Comparison of ENCODE assay signal across 8 cellular contexts in the genomic region with DNA sequence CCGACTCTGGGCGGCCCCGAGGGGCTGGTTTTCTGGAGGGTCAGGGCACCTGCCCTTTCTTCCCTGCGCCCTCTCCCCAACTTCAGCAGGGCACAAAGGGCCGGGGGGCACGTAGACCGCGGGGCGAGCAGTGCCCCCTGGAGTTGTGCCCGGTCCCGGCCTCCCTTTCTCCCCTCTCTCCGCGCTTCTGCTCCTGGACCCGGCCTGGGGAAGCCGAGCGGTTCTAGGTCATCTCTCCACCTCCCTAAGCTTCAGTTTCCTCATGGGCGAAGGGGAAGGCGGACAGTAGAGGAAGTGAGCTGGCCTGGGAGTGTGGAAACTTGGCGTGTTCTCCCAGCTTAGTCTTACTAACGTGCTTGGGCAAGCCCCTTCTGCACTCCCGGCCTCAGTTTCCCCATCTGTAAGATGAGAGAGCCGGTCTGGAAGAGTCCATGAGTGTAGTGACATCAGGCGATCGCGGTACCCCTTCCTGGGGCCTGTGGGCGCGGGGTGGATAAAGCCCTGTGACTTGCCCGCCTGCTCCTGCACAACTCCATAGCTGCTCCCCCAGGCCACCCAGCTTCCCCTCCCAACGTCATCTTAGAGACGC.
DNase-seq lines count a peak whose midpoint lies in the region; ATAC-seq, FAIRE-seq and TF ChIP-seq lines count a peak whose summit lies in the region.

No MANE protein-coding gene starts in this region.

- POLR2A ChIA-PET in A549 (lab: Yijun Ruan, JAX): interaction anchor here (0.9 to 1.9 kb wide), 3 partner anchors 33 to 159 kb away, joined by 4 to 8 read pairs (median 6); a partner anchor contains a TSS

- H3K27ac ChIP-seq in A549 (peak overlapping the region; percentile 78 to 93), duodenal mucosa (ENCODE audit: low read depth, low read length) (no peak overlapping the region)

- H3K4me2 ChIP-seq in A549: peak overlapping the region; percentile 97

- H3K9me3 ChIP-seq in A549: no peaks in the 10 kb centered on the region
- no peaks in the 10 kb centered on the region for H3K9me3 ChIP-seq in duodenal mucosa (ENCODE audit: control insufficient read depth in 1 of 2, low read length in 2 of 2)
- no peaks in the 10 kb centered on the region for H3K9me3 ChIP-seq in mucosa of stomach (ENCODE audit: control insufficient read depth, low read length)

- peak; percentile 15 to 16 for DNase-seq in A549 (ENCODE audit: low read depth in 1 of 2, low spot score in 1 of 2)
- no peak for DNase-seq in NCI-H2227 (lab: John Stamatoyannopoulos, UW; ENCODE audit: unreplicated experiment)
- DNase-seq in NAMALWA (ENCODE audit: low spot score): no peak

- H3K27me3 ChIP-seq in duodenal mucosa (ENCODE audit: control insufficient read depth in 1 of 2, insufficient read depth in 2 of 2, low read length in 2 of 2): no peaks in the 10 kb centered on the region
- no peaks in the 10 kb centered on the region for H3K27me3 ChIP-seq in mucosa of stomach (ENCODE audit: control insufficient read depth, insufficient read depth, low read length)

- peak overlapping the region; percentile 35 for H3K4me3 ChIP-seq in A549
- H3K4me3 ChIP-seq in duodenal mucosa (ENCODE audit: low read depth in 1 of 2, low read length in 2 of 2): peak overlapping the region in 1 of 2 donors; percentile 48
- H3K4me3 ChIP-seq in mucosa of stomach (ENCODE audit: low read length): no peak overlapping the region

- TF ChIP-seq POLR2A in A549 (IDR thresholded peaks at IDR 0.05; ENCODE audit: low read length): no peak

- H3K4me3 Mint-ChIP-seq in IgD-negative memory B cell: peak overlapping the region in 2 of 4 donors; percentile 51 to 70

- H3K4me1 Mint-ChIP-seq in IgD-negative memory B cell: peaks cover 4 to 11% (median 7%) of the 10 kb centered on the region in 3 donors

- CTCF ChIA-PET in A549 (lab: Yijun Ruan, JAX): interaction anchor here (0.5 to 14.6 kb wide), 7 partner anchors 15 to 1139 kb away, joined by 3 to 338 read pairs (median 5); no protein-coding TSS in a partner anchor

- peak overlapping the region in 2 of 3 donors; percentile 47 to 75 for H3K27ac Mint-ChIP-seq in IgD-negative memory B cell

- no peak for TF ChIP-seq EP300 in A549 (IDR thresholded peaks at IDR 0.05)

- peak overlapping the region; percentile 20 to 52 for H3K9ac ChIP-seq in duodenal mucosa (ENCODE audit: low read depth in 1 of 2, low read length in 2 of 2)
- H3K9ac ChIP-seq in mucosa of stomach (ENCODE audit: low read length): peak overlapping the region; percentile 46

- peaks cover 16% of the 10 kb centered on the region for H3K27me3 Mint-ChIP-seq in IgD-negative memory B cell

- H3K4me1 ChIP-seq in A549: peaks cover 21% of the 10 kb centered on the region
- H3K4me1 ChIP-seq in duodenal mucosa (ENCODE audit: control insufficient read depth in 1 of 2, insufficient read depth in 2 of 2, low read length in 2 of 2): peaks cover 34 to 48% of the 10 kb centered on the region in 2 donors
- peaks cover 17% of the 10 kb centered on the region for H3K4me1 ChIP-seq in mucosa of stomach (ENCODE audit: control insufficient read depth, insufficient read depth, low read length)

- no peak for TF ChIP-seq RAD21 in A549 (conservative IDR thresholded peaks at IDR 0.05 in 1 of 2, IDR thresholded peaks at IDR 0.05 in 1 of 2)

- ATAC-seq in A549 (peak; percentile 27 to 52; a peak in 4 of 6 replicates), GM21619 (IDR thresholded peaks at IDR 0.05; ENCODE audit: unreplicated experiment) (no peak), HG03108 (IDR thresholded peaks at IDR 0.05; ENCODE audit: unreplicated experiment) (no peak)

- no peak for TF ChIP-seq CTCF in A549 (IDR thresholded peaks at IDR 0.05)

- no peak for FAIRE-seq in A549 (lab: Jason Lieb, UNC)

- peaks cover 1% of the 10 kb centered on the region for H3K36me3 Mint-ChIP-seq in IgD-negative memory B cell

- H3K9me3 Mint-ChIP-seq in IgD-negative memory B cell: no peaks in the 10 kb centered on the region

- H3K36me3 ChIP-seq in duodenal mucosa (ENCODE audit: control insufficient read depth in 1 of 2, insufficient read depth in 2 of 2, low read length in 2 of 2) (no peaks in the 10 kb centered on the region), mucosa of stomach (ENCODE audit: control insufficient read depth, insufficient read depth, low read length) (no peaks in the 10 kb centered on the region)

- WGBS in A549 (ENCODE audit: missing lambda C conversion rate): 49% methylated on average over 30 of the region's 30 CpGs

TF ChIP-seq in A549, 52 proteins besides CTCF, POLR2A, EP300 and RAD21:
- TF ChIP-seq HOXB13 (CRISPR knock-in tag; IDR thresholded peaks at IDR 0.05; ENCODE audit: low read depth): no peak

Comparison
In these comparisons a context has a peak if more than half of its experiments do, and no peak if none do; other contexts are left out.
1. ATAC-seq: peak in A549 (2 of 2); none in GM21619 (single experiment) and HG03108 (single experiment).
2. DNase-seq: peak in A549 (2 of 2); none in NCI-H2227 (single experiment) and NAMALWA (single experiment).